Comparison of ENCODE assay signal across 24 cellular contexts in genomic region chr5:360277-361027, GRCh38. TPM values are rescaled to one million over a fixed set of nuclear protein-coding genes. Genes with fewer than 3 reads are reported as not detected.
DNase-seq lines count a peak whose midpoint lies in the region; ATAC-seq, FAIRE-seq and TF ChIP-seq lines count a peak whose summit lies in the region.
"Had no signal": no experiment of that assay in that cellular context is flagged by ENCODE, and none has a peak within 500 bp of the region (broad histone marks: within the 10 kb centered on the region; RNA-seq: fewer than 3 reads in every experiment).

No MANE protein-coding gene starts in this region.

- no peak overlapping the region for H3K27ac Mint-ChIP-seq in naive thymus-derived CD4-positive, alpha-beta T cell
- H3K27ac Mint-ChIP-seq in glutamatergic neuron (ENCODE audit: unreplicated experiment), result no peak overlapping the region
- H3K27ac Mint-ChIP-seq: activated T-helper 2 cell treated with anti-CD3 and anti-CD28 coated beads, Interferon-gamma antibody, Interleukin-2, Interleukin-4, amounts not matched to agents 10 μg/mL and 5 μg/mL and 100 μg/mL, durations not matched to agents 14 hours and 24 hours and 36 hours; CD8-positive, alpha-beta memory T cell; natural killer cell had no signal

- no peaks in the 10 kb centered on the region for H3K36me3 ChIP-seq in naive thymus-derived CD4-positive, alpha-beta T cell (ENCODE audit: control insufficient read depth in 2 of 3, insufficient read depth in 3 of 3, low read length in 3 of 3)

- no peak for FAIRE-seq in frontal cortex (lab: Jason Lieb, UNC)
- FAIRE-seq: bronchial epithelial cell had no signal

- peaks cover 0 to 5% (median 0%) of the 10 kb centered on the region in 7 donors for H3K4me1 Mint-ChIP-seq in naive thymus-derived CD4-positive, alpha-beta T cell
- no peaks in the 10 kb centered on the region for H3K4me1 Mint-ChIP-seq in glutamatergic neuron (ENCODE audit: low read depth, unreplicated experiment)
- H3K4me1 Mint-ChIP-seq: CD8-positive, alpha-beta memory T cell; natural killer cell had no signal

- peaks cover 0 to 14% (median 5%) of the 10 kb centered on the region in 5 donors for H3K27me3 Mint-ChIP-seq in naive thymus-derived CD4-positive, alpha-beta T cell
- peaks cover 6% of the 10 kb centered on the region for H3K27me3 Mint-ChIP-seq in glutamatergic neuron (ENCODE audit: unreplicated experiment)
- H3K27me3 Mint-ChIP-seq: activated CD8-positive, alpha-beta memory T cell treated with anti-CD3 and anti-CD28 coated beads, Interleukin-2, amount 10 ng/mL, durations not matched to agents 7 days and 5 days had no signal

- peaks cover 0 to 43% (median 0%) of the 10 kb centered on the region in 5 donors for H3K36me3 Mint-ChIP-seq in naive thymus-derived CD4-positive, alpha-beta T cell
- H3K36me3 Mint-ChIP-seq in glutamatergic neuron (ENCODE audit: unreplicated experiment), result peaks cover 17% of the 10 kb centered on the region
- H3K36me3 Mint-ChIP-seq: CD8-positive, alpha-beta memory T cell had no signal

- peak; percentile 27 for ATAC-seq in naive thymus-derived CD4-positive, alpha-beta T cell
- ATAC-seq: activated CD8-positive, alpha-beta memory T cell treated with anti-CD3 and anti-CD28 coated beads, Interleukin-2, amount 10 ng/mL, durations not matched to agents 7 days and 5 days; natural killer cell; psoas muscle had no signal

- H3K9me3 ChIP-seq in naive thymus-derived CD4-positive, alpha-beta T cell (ENCODE audit: control insufficient read depth in 2 of 3, low read length in 3 of 3), result no peaks in the 10 kb centered on the region

- H3K4me3 Mint-ChIP-seq in naive thymus-derived CD4-positive, alpha-beta T cell, result no peak overlapping the region
- H3K4me3 Mint-ChIP-seq in glutamatergic neuron (ENCODE audit: unreplicated experiment), result no peak overlapping the region
- H3K4me3 Mint-ChIP-seq: activated CD8-positive, alpha-beta memory T cell treated with anti-CD3 and anti-CD28 coated beads, Interleukin-2, amount 10 ng/mL, durations not matched to agents 7 days and 5 days; CD8-positive, alpha-beta memory T cell; natural killer cell had no signal

- no peaks in the 10 kb centered on the region for H3K4me1 ChIP-seq in naive thymus-derived CD4-positive, alpha-beta T cell (ENCODE audit: control insufficient read depth in 2 of 2, insufficient read depth in 2 of 2, low read length in 2 of 2)
- H3K4me1 ChIP-seq: psoas muscle had no signal

- no peak for TF ChIP-seq CTCF in GM10266 (IDR thresholded peaks at IDR 0.05; ENCODE audit: control insufficient read depth, insufficient read depth, low read depth, missing control alignments)
- no peak for TF ChIP-seq CTCF in glutamatergic neuron (IDR thresholded peaks at IDR 0.05; ENCODE audit: partially characterized antibody, unreplicated experiment)

- peaks cover 0 to 16% (median 10%) of the 10 kb centered on the region in 11 donors for H3K9me3 Mint-ChIP-seq in naive thymus-derived CD4-positive, alpha-beta T cell
- peaks cover 7% of the 10 kb centered on the region for H3K9me3 Mint-ChIP-seq in glutamatergic neuron (ENCODE audit: unreplicated experiment)

- POLR2A ChIA-PET in naive thymus-derived CD4-positive, alpha-beta T cell (lab: Charles Lee), result no interaction called here

- peaks cover 0 to 2% of the 10 kb centered on the region in 2 donors for H3K27me3 ChIP-seq in naive thymus-derived CD4-positive, alpha-beta T cell (ENCODE audit: control insufficient read depth in 2 of 2, insufficient read depth in 2 of 2, low read length in 2 of 2)

- no peak overlapping the region for H3K27ac ChIP-seq in naive thymus-derived CD4-positive, alpha-beta T cell (ENCODE audit: low read depth, low read length)
- H3K27ac ChIP-seq: psoas muscle had no signal

- intact Hi-C loops in naive thymus-derived CD4-positive, alpha-beta T cell (cut with micrococcal nuclease), result no loop called here

- no peak overlapping the region for H3K4me3 ChIP-seq in naive thymus-derived CD4-positive, alpha-beta T cell (ENCODE audit: low read length)
- H3K4me3 ChIP-seq: psoas muscle, skin epidermis had no signal

- CTCF ChIA-PET in naive thymus-derived CD4-positive, alpha-beta T cell (lab: Charles Lee), result no interaction called here

- DNase-seq in AG08396 (ENCODE audit: low spot score), result peak; percentile 2
- peak; percentile 4 for DNase-seq in GM10266 (ENCODE audit: extremely low spot score)
- DNase-seq in SIG-M5 (lab: John Stamatoyannopoulos, UW), result peak; percentile 23
- DNase-seq in naive thymus-derived CD4-positive, alpha-beta T cell, result no peak
- DNase-seq in occipital lobe (lab: John Stamatoyannopoulos, UW), result no peak
- DNase-seq in frontal cortex (ENCODE audit: low spot score in 2 of 2), result no peak
- no peak for DNase-seq in glutamatergic neuron
- no peak for DNase-seq in NCI-H446 treated with DMSO at 0.1 percent for 48 hours (lab: John Stamatoyannopoulos, UW)
- DNase-seq: activated CD8-positive, alpha-beta memory T cell treated with anti-CD3 and anti-CD28 coated beads, Interleukin-2, amount 10 ng/mL, durations not matched to agents 7 days and 5 days; CD8-positive, alpha-beta memory T cell; foreskin fibroblast; hypothalamus; KBM-7; kidney glomerular epithelial cell; natural killer cell; NCI-H1092 treated with DMSO at 0.1 percent for 48 hours; NCI-H2107; NCI-H524 treated with DMSO at 0.1 percent for 48 hours; psoas muscle; SHP77; stimulated activated CD8-positive, alpha-beta memory T cell treated with anti-CD3 and anti-CD28 coated beads, Interleukin-4, amount 100 ng/mL, for 48 hours had no signal

RNA-seq across cellular contexts. Expression of gene AHRR, which starts 38.9 kb away (rescaled TPM):
- total RNA-seq in naive thymus-derived CD4-positive, alpha-beta T cell, result 10 to 100 TPM in 1 of 5 experiments, 1 to 10 TPM in 2, under 1 TPM in 2; 0.56 to 23.5 (median 1.4) TPM
- 1 to 10 TPM in 1 of 2 donors, not detected in 1; 1.0 TPM for polyA plus RNA-seq in naive thymus-derived CD4-positive, alpha-beta T cell
- total RNA-seq in occipital lobe (1.4 TPM), frontal cortex (1.2 TPM), glutamatergic neuron (ENCODE audit: unreplicated experiment) (2.0 TPM)
- polyA plus RNA-seq: CD8-positive, alpha-beta memory T cell had no signal

Comparison
In these comparisons a context has a peak if more than half of its experiments do, and no peak if none do; other contexts are left out.
1. DNase-seq: peak in AG08396 (single experiment), GM10266 (single experiment) and SIG-M5 (single experiment); none in naive thymus-derived CD4-positive, alpha-beta T cell (0 of 9), occipital lobe (single experiment), frontal cortex (0 of 2), glutamatergic neuron (single experiment) and NCI-H446 treated with DMSO at 0.1 percent for 48 hours (single experiment).